In genomic region chr1:165253818-165254254, GRCh38 we compare ENCODE assay signal across 13 cellular contexts.
"Had no signal": no experiment of that assay in that cellular context is flagged by ENCODE, and none has a peak within 500 bp of the region (broad histone marks: within the 10 kb centered on the region; RNA-seq: fewer than 3 reads in every experiment).

No MANE protein-coding gene starts in this region.

- H3K4me1 Mint-ChIP-seq: memory B cell had no signal

- H3K4me3 Mint-ChIP-seq: memory B cell, nephron, type B pancreatic cell had no signal

- H3K9me3 Mint-ChIP-seq: nephron, type B pancreatic cell had no signal

- H3K4me1 ChIP-seq: left lung had no signal

- H3K4me3 ChIP-seq: dorsolateral prefrontal cortex, esophagus muscularis mucosa, left lung, sigmoid colon, suprapubic skin had no signal

- H3K27ac Mint-ChIP-seq: memory B cell, type B pancreatic cell had no signal

- H3K36me3 Mint-ChIP-seq: memory B cell, type B pancreatic cell had no signal

- H3K36me3 ChIP-seq: esophagus muscularis mucosa, left lung, sigmoid colon, suprapubic skin had no signal

- H3K27me3 ChIP-seq: sigmoid colon, suprapubic skin had no signal

- H3K9me3 ChIP-seq: esophagus muscularis mucosa, left lung, sigmoid colon, suprapubic skin had no signal

- H3K27ac ChIP-seq: dorsolateral prefrontal cortex, esophagus muscularis mucosa, left lung, sigmoid colon, suprapubic skin had no signal

- ATAC-seq: left lung had no signal

- DNase-seq: activated CD4-positive, alpha-beta T cell treated with anti-CD3 and anti-CD28 coated beads for 48 hours; activated naive CD4-positive, alpha-beta T cell treated with Interleukin-2 at 50 U/mL for 16 hours; dorsolateral prefrontal cortex; islet precursor cell; left lung; sigmoid colon; stimulated activated CD4-positive, alpha-beta T cell treated with anti-CD3 and anti-CD28 coated beads, Interleukin-2, amount 100 ng/mL, for 24 hours; stimulated activated naive CD4-positive, alpha-beta T cell had no signal
